In the genomic region with DNA sequence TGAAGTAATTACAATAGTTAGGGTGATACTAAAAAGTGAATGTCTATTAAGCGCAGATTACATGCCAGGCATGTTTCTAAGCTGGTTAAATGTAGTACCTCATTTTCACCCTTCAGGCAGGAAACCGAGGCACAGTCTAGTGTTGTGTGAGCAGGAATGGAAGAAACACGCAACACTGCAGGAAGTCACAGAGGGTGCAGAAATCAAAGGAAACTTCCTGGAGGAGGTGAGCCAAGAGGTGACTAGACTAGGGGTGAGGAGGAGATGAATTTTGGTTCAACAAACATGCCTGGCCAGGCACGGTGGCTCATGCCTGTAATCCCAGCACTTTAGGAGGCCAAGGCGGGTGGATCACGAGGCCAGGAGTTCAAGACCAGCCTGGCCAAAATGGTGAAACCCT, we compare ENCODE assay signal across 21 cellular contexts. TPM values are rescaled to one million over a fixed set of nuclear protein-coding genes. Genes with fewer than 3 reads are reported as not detected.
DNase-seq lines count a peak whose midpoint lies in the region; ATAC-seq, FAIRE-seq and TF ChIP-seq lines count a peak whose summit lies in the region.
"Had no signal": no experiment of that assay in that cellular context is flagged by ENCODE, and none has a peak within 500 bp of the region (broad histone marks: within the 10 kb centered on the region; RNA-seq: fewer than 3 reads in every experiment).

No MANE protein-coding gene starts in this region.

- 52% methylated on average over 6 of the region's 6 CpGs for WGBS in A549 (ENCODE audit: missing lambda C conversion rate)

- H3K4me2 ChIP-seq in A549: no peak overlapping the region
- H3K4me2 ChIP-seq: BLaER1 had no signal

- 0 out of 2 replicates have a peak overlapping the region, but pooled peaks have one; percentile 14 for H3K27ac Mint-ChIP-seq in HFFc6
- H3K27ac Mint-ChIP-seq in activated CD8-positive, alpha-beta T cell treated with anti-CD3 and anti-CD28 coated beads, Interleukin-2, amount 10 ng/mL, durations not matched to agents 7 days and 5 days: no peak overlapping the region
- H3K27ac Mint-ChIP-seq: CD14-positive monocyte; CD4-positive, alpha-beta memory T cell; CD4-positive, CD25-positive, alpha-beta regulatory T cell; CD8-positive, alpha-beta memory T cell had no signal

- no peaks in the 10 kb centered on the region; the same call in 1 of the 2 replicates for H3K9me3 Mint-ChIP-seq in HFFc6
- H3K9me3 Mint-ChIP-seq in activated CD8-positive, alpha-beta T cell treated with anti-CD3 and anti-CD28 coated beads, Interleukin-2, amount 10 ng/mL, durations not matched to agents 7 days and 5 days (ENCODE audit: insufficient read depth): no peaks in the 10 kb centered on the region
- H3K9me3 Mint-ChIP-seq: CD14-positive monocyte; CD4-positive, alpha-beta memory T cell; CD8-positive, alpha-beta memory T cell had no signal

- POLR2A ChIA-PET in A549 (lab: Yijun Ruan, JAX): no interaction called here
- POLR2A ChIA-PET in activated CD8-positive, alpha-beta T cell treated with anti-CD3 and anti-CD28 coated beads, Interleukin-2, amount 10 ng/mL, durations not matched to agents 7 days and 5 days (lab: Charles Lee): no interaction called here

- TF ChIP-seq RAD21 in A549 (conservative IDR thresholded peaks at IDR 0.05 in 1 of 2, IDR thresholded peaks at IDR 0.05 in 1 of 2): no peak

- no peaks in the 10 kb centered on the region for H3K36me3 Mint-ChIP-seq in HFFc6 (ENCODE audit: low read depth)
- H3K36me3 Mint-ChIP-seq in activated CD8-positive, alpha-beta T cell treated with anti-CD3 and anti-CD28 coated beads, Interleukin-2, amount 10 ng/mL, durations not matched to agents 7 days and 5 days (ENCODE audit: low read depth): no peaks in the 10 kb centered on the region
- H3K36me3 Mint-ChIP-seq: CD14-positive monocyte; CD4-positive, alpha-beta memory T cell; CD4-positive, CD25-positive, alpha-beta regulatory T cell; CD8-positive, alpha-beta memory T cell had no signal

- no peaks in the 10 kb centered on the region for H3K4me1 Mint-ChIP-seq in HFFc6 (ENCODE audit: low read depth)
- no peaks in the 10 kb centered on the region for H3K4me1 Mint-ChIP-seq in activated CD8-positive, alpha-beta T cell treated with anti-CD3 and anti-CD28 coated beads, Interleukin-2, amount 10 ng/mL, durations not matched to agents 7 days and 5 days (ENCODE audit: low read depth)
- H3K4me1 Mint-ChIP-seq: CD14-positive monocyte; CD4-positive, alpha-beta memory T cell; CD4-positive, CD25-positive, alpha-beta regulatory T cell; CD8-positive, alpha-beta memory T cell had no signal

- no peaks in the 10 kb centered on the region; the same call in none of the 2 replicates for H3K27me3 Mint-ChIP-seq in HFFc6 (ENCODE audit: insufficient read depth)
- H3K27me3 Mint-ChIP-seq in activated CD8-positive, alpha-beta T cell treated with anti-CD3 and anti-CD28 coated beads, Interleukin-2, amount 10 ng/mL, durations not matched to agents 7 days and 5 days (ENCODE audit: low read depth): peaks cover 2% of the 10 kb centered on the region

- CTCF ChIA-PET in A549 (lab: Yijun Ruan, JAX): no interaction called here
- CTCF ChIA-PET in activated CD8-positive, alpha-beta T cell treated with anti-CD3 and anti-CD28 coated beads, Interleukin-2, amount 10 ng/mL, durations not matched to agents 7 days and 5 days (lab: Charles Lee): no interaction called here

- no peak for TF ChIP-seq POLR2A in A549 (IDR thresholded peaks at IDR 0.05; ENCODE audit: low read length)

- H3K4me3 ChIP-seq in A549: no peak overlapping the region
- H3K4me3 ChIP-seq: BLaER1 had no signal

- no peaks in the 10 kb centered on the region for H3K4me1 ChIP-seq in A549
- H3K4me1 ChIP-seq: BE2C, BLaER1 had no signal

- TF ChIP-seq CTCF in A549 (IDR thresholded peaks at IDR 0.05) (no peak), HFFc6 (IDR thresholded peaks at IDR 0.05) (no peak)

- no peak overlapping the region for H3K27ac ChIP-seq in A549
- H3K27ac ChIP-seq in caudate nucleus (ENCODE audit: low read depth, low read length): no peak overlapping the region
- H3K27ac ChIP-seq: 22Rv1, BLaER1 had no signal

- ATAC-seq in A549: no peak
- peak; percentile 20 for ATAC-seq in esophagus mucosa
- no peak for ATAC-seq in activated CD8-positive, alpha-beta T cell treated with anti-CD3 and anti-CD28 coated beads, Interleukin-2, amount 10 ng/mL, durations not matched to agents 7 days and 5 days

- no peak for FAIRE-seq in A549 (lab: Jason Lieb, UNC)
- FAIRE-seq: D721Med, G401.6, GM12891, GM19239 had no signal

- peaks cover 13% of the 10 kb centered on the region for H3K9me3 ChIP-seq in A549
- H3K9me3 ChIP-seq: BE2C, BLaER1 had no signal

- no peak overlapping the region for H3K4me3 Mint-ChIP-seq in HFFc6
- H3K4me3 Mint-ChIP-seq in activated CD8-positive, alpha-beta T cell treated with anti-CD3 and anti-CD28 coated beads, Interleukin-2, amount 10 ng/mL, durations not matched to agents 7 days and 5 days: no peak overlapping the region
- H3K4me3 Mint-ChIP-seq: CD14-positive monocyte; CD4-positive, alpha-beta memory T cell; CD4-positive, CD25-positive, alpha-beta regulatory T cell; CD8-positive, alpha-beta memory T cell had no signal

- DNase-seq in A549 (ENCODE audit: low read depth in 1 of 2, low spot score in 1 of 2) (no peak), HFFc6 (no peak), caudate nucleus (lab: John Stamatoyannopoulos, UW) (no peak)
- DNase-seq in activated CD8-positive, alpha-beta T cell treated with anti-CD3 and anti-CD28 coated beads, Interleukin-2, amount 10 ng/mL, durations not matched to agents 7 days and 5 days: no peak
- DNase-seq: ACHN; BE2C; C1 segment of cervical spinal cord; CD4-positive, alpha-beta memory T cell; CD4-positive, CD25-positive, alpha-beta regulatory T cell; CD8-positive, alpha-beta memory T cell; COR-L47; DMS79 treated with DMSO at 0.1 percent for 48 hours; GF-D8 had no signal

- no peak for TF ChIP-seq EP300 in A549 (IDR thresholded peaks at IDR 0.05)

TF ChIP-seq in A549, 52 proteins besides CTCF, POLR2A, EP300 and RAD21:
- TF ChIP-seq RNF2 (IDR thresholded peaks at IDR 0.05; ENCODE audit: borderline replicate concordance, low read depth) (no peak), ZFP36 (IDR thresholded peaks at IDR 0.05; ENCODE audit: borderline replicate concordance, partially characterized antibody) (peak; percentile 55)

RNA-seq across cellular contexts. Expression of gene ZNF473, which starts 41.8 kb away (rescaled TPM):
- polyA plus RNA-seq in A549 (2011; rRNA removed) (17.0 and 20.0 TPM in 2 replicates), A549 (2017; fragmentation: RNase III; extraction: RNeasy Plus Mini Kit Qiagen cat#74134 plus additional on column Dnase treatment) (6.2 to 6.9 TPM (median 6.8 TPM) in 3 replicates)
- polyA plus RNA-seq in A549 (2012; cell fraction: cytosol; rRNA removed): 5.6 and 5.9 TPM in 2 replicates
- 8.8 and 9.0 TPM in 2 replicates for polyA plus RNA-seq in A549 (2012; cell fraction: nucleus; rRNA removed)
- polyA minus RNA-seq in A549 (2011; rRNA and poly(A)+ RNA removed): 33.4 and 37.4 TPM in 2 replicates
- total RNA-seq in HFFc6 (2021; fragmentation: NEBNext Ultra II Directional; extraction: Animal tissue kit (Norgen Biotek cat#: 25700)): 1 to 10 TPM; 5.4 to 7.4 (median 6.6) TPM
- 6.7 TPM for total RNA-seq in esophagus mucosa
- total RNA-seq in activated CD8-positive, alpha-beta T cell treated with anti-CD3 and anti-CD28 coated beads, Interleukin-2, amount 10 ng/mL, durations not matched to agents 7 days and 5 days: 1 to 10 TPM; 8.3 to 9.0 TPM

RNA-seq across cellular contexts. Expression of gene VRK3, which starts 42.4 kb away (rescaled TPM):
- polyA plus RNA-seq in A549 (2011; rRNA removed) (37.4 and 45.2 TPM in 2 replicates), A549 (2017; fragmentation: RNase III; extraction: RNeasy Plus Mini Kit Qiagen cat#74134 plus additional on column Dnase treatment) (33.3 to 35.4 TPM (median 35.2 TPM) in 3 replicates)
- polyA plus RNA-seq in A549 (2012; cell fraction: cytosol; rRNA removed): 28.5 and 33.6 TPM in 2 replicates
- 33.2 and 36.8 TPM in 2 replicates for polyA plus RNA-seq in A549 (2012; cell fraction: nucleus; rRNA removed)
- polyA minus RNA-seq in A549 (2011; rRNA and poly(A)+ RNA removed): 32.7 and 35.7 TPM in 2 replicates
- 10 to 100 TPM; 30.2 to 33.9 (median 32.7) TPM for total RNA-seq in HFFc6 (2021; fragmentation: NEBNext Ultra II Directional; extraction: Animal tissue kit (Norgen Biotek cat#: 25700))
- total RNA-seq in esophagus mucosa: 20.3 TPM
- 10 to 100 TPM; 67.7 to 74.8 TPM for total RNA-seq in activated CD8-positive, alpha-beta T cell treated with anti-CD3 and anti-CD28 coated beads, Interleukin-2, amount 10 ng/mL, durations not matched to agents 7 days and 5 days
